ENCODE assay signal across 17 cellular contexts in genomic region chr11:8063319-8063718, GRCh38. TPM values are rescaled to one million over a fixed set of nuclear protein-coding genes. Genes with fewer than 3 reads are reported as not detected.
A peak's percentile ranks its signal among the peaks of the same experiment; 100 is the strongest.
DNase-seq lines count a peak whose midpoint lies in the region; ATAC-seq and TF ChIP-seq lines count a peak whose summit lies in the region.
"Had no signal": no experiment of that assay in that cellular context is flagged by ENCODE, and none has a peak within 500 bp of the region (broad histone marks: within the 10 kb centered on the region; RNA-seq: fewer than 3 reads in every experiment).

No MANE protein-coding gene starts in this region.

- WGBS in gastroesophageal sphincter (ENCODE audit: low coverage in 1 of 2), 2 donors: 0 to 28% methylated on average over 6 to 7 of the region's 7 CpGs

- no peaks in the 10 kb centered on the region for H3K9me3 Mint-ChIP-seq in activated CD8-positive, alpha-beta memory T cell treated with anti-CD3 and anti-CD28 coated beads, Interleukin-2, amount 10 ng/mL, durations not matched to agents 7 days and 5 days (ENCODE audit: low read depth)
- no peaks in the 10 kb centered on the region for H3K9me3 Mint-ChIP-seq in nephron
- H3K9me3 Mint-ChIP-seq: activated naive CD8-positive, alpha-beta T cell treated with anti-CD3 and anti-CD28 coated beads, Interleukin-2, amount 10 ng/mL, durations not matched to agents 7 days and 5 days had no signal

- H3K27ac ChIP-seq in gastroesophageal sphincter (peak overlapping the region in 3 of 4 donors; percentile 76 to 83 (median 78)), vagina (peak overlapping the region; percentile 85)
- H3K27ac ChIP-seq: prostate gland had no signal

- DNase-seq in activated CD8-positive, alpha-beta memory T cell treated with anti-CD3 and anti-CD28 coated beads, Interleukin-2, amount 10 ng/mL, durations not matched to agents 7 days and 5 days: peak; percentile 29
- DNase-seq in activated CD8-positive, alpha-beta memory T cell treated with anti-CD3 and anti-CD28 coated beads, Interleukin-2, amount 50 U/mL, for 4 hours: no peak
- DNase-seq in vagina (ENCODE audit: extremely low spot score in 2 of 2) (peak in 1 of 2 donors; percentile 87), SK-N-DZ (ENCODE audit: low spot score) (no peak)
- DNase-seq: 8988T; activated naive CD8-positive, alpha-beta T cell treated with anti-CD3 and anti-CD28 coated beads, Interleukin-2, amount 10 ng/mL, durations not matched to agents 7 days and 5 days; dermis blood vessel endothelial cell; foreskin melanocyte; NCI-H2029; NCI-H524 treated with DMSO at 0.1 percent for 48 hours; stimulated activated CD4-positive, alpha-beta T cell treated with anti-CD3 and anti-CD28 coated beads, Interleukin-2, amount 100 ng/mL, for 24 hours had no signal

- H3K36me3 ChIP-seq in gastroesophageal sphincter (no peaks in the 10 kb centered on the region), vagina (no peaks in the 10 kb centered on the region)
- H3K36me3 ChIP-seq: prostate gland, tibial nerve had no signal

- H3K27me3 Mint-ChIP-seq in activated CD8-positive, alpha-beta memory T cell treated with anti-CD3 and anti-CD28 coated beads, Interleukin-2, amount 10 ng/mL, durations not matched to agents 7 days and 5 days: peaks cover 4% of the 10 kb centered on the region
- peaks cover 18% of the 10 kb centered on the region for H3K27me3 Mint-ChIP-seq in nephron (ENCODE audit: low read depth)

- no peak overlapping the region for H3K27ac Mint-ChIP-seq in activated CD8-positive, alpha-beta memory T cell treated with anti-CD3 and anti-CD28 coated beads, Interleukin-2, amount 10 ng/mL, durations not matched to agents 7 days and 5 days
- peak overlapping the region; percentile 84 to 93 (median 91) for H3K27ac Mint-ChIP-seq in nephron
- H3K27ac Mint-ChIP-seq: activated naive CD8-positive, alpha-beta T cell treated with anti-CD3 and anti-CD28 coated beads, Interleukin-2, amount 10 ng/mL, durations not matched to agents 7 days and 5 days had no signal

- CTCF ChIA-PET in activated CD8-positive, alpha-beta memory T cell treated with anti-CD3 and anti-CD28 coated beads, Interleukin-2, amount 10 ng/mL, durations not matched to agents 7 days and 5 days (lab: Charles Lee): interaction anchor here (1.2 kb wide), 1 partner anchor 12 kb away, joined by 4 read pairs; no protein-coding TSS in a partner anchor

- H3K36me3 Mint-ChIP-seq in activated CD8-positive, alpha-beta memory T cell treated with anti-CD3 and anti-CD28 coated beads, Interleukin-2, amount 10 ng/mL, durations not matched to agents 7 days and 5 days: no peaks in the 10 kb centered on the region
- H3K36me3 Mint-ChIP-seq in nephron (ENCODE audit: low read depth): no peaks in the 10 kb centered on the region
- H3K36me3 Mint-ChIP-seq: activated naive CD8-positive, alpha-beta T cell treated with anti-CD3 and anti-CD28 coated beads, Interleukin-2, amount 10 ng/mL, durations not matched to agents 7 days and 5 days had no signal

- no peak for TF ChIP-seq EP300 in gastroesophageal sphincter (IDR thresholded peaks at IDR 0.05)

- H3K4me3 ChIP-seq in gastroesophageal sphincter: no peak overlapping the region
- no peak overlapping the region for H3K4me3 ChIP-seq in vagina
- H3K4me3 ChIP-seq: prostate gland, tibial nerve had no signal

- H3K4me3 Mint-ChIP-seq in activated CD8-positive, alpha-beta memory T cell treated with anti-CD3 and anti-CD28 coated beads, Interleukin-2, amount 10 ng/mL, durations not matched to agents 7 days and 5 days: no peak overlapping the region
- peak overlapping the region in 2 of 3 experiments; percentile 41 to 46 for H3K4me3 Mint-ChIP-seq in nephron
- H3K4me3 Mint-ChIP-seq: activated naive CD8-positive, alpha-beta T cell treated with anti-CD3 and anti-CD28 coated beads, Interleukin-2, amount 10 ng/mL, durations not matched to agents 7 days and 5 days had no signal

- no peaks in the 10 kb centered on the region for H3K27me3 ChIP-seq in gastroesophageal sphincter
- no peaks in the 10 kb centered on the region for H3K27me3 ChIP-seq in vagina
- H3K27me3 ChIP-seq: tibial nerve had no signal

- no peaks in the 10 kb centered on the region for H3K9me3 ChIP-seq in gastroesophageal sphincter
- H3K9me3 ChIP-seq in vagina: no peaks in the 10 kb centered on the region
- H3K9me3 ChIP-seq: prostate gland, tibial nerve had no signal

- H3K4me1 Mint-ChIP-seq in activated CD8-positive, alpha-beta memory T cell treated with anti-CD3 and anti-CD28 coated beads, Interleukin-2, amount 10 ng/mL, durations not matched to agents 7 days and 5 days: peaks cover 3% of the 10 kb centered on the region
- H3K4me1 Mint-ChIP-seq in nephron: peaks cover 62% of the 10 kb centered on the region
- H3K4me1 Mint-ChIP-seq: activated naive CD8-positive, alpha-beta T cell treated with anti-CD3 and anti-CD28 coated beads, Interleukin-2, amount 10 ng/mL, durations not matched to agents 7 days and 5 days had no signal

- H3K4me1 ChIP-seq in gastroesophageal sphincter: peaks cover 4 to 76% (median 27%) of the 10 kb centered on the region in 3 donors
- peaks cover 62% of the 10 kb centered on the region for H3K4me1 ChIP-seq in vagina
- H3K4me1 ChIP-seq: prostate gland had no signal

- TF ChIP-seq CTCF in gastroesophageal sphincter (IDR thresholded peaks at IDR 0.05) (no peak), nephron (IDR thresholded peaks at IDR 0.05; ENCODE audit: unreplicated experiment in 3 of 3) (no peak), vagina (IDR thresholded peaks at IDR 0.05) (no peak)

- TF ChIP-seq POLR2A in gastroesophageal sphincter (IDR thresholded peaks at IDR 0.05): no peak
- no peak for TF ChIP-seq POLR2A in vagina (IDR thresholded peaks at IDR 0.05)

- no peak for ATAC-seq in activated CD8-positive, alpha-beta memory T cell treated with anti-CD3 and anti-CD28 coated beads, Interleukin-2, amount 10 ng/mL, durations not matched to agents 7 days and 5 days
- peak; percentile 63 for ATAC-seq in gastroesophageal sphincter
- ATAC-seq in GM18873 (IDR thresholded peaks at IDR 0.05; ENCODE audit: low FRiP score, unreplicated experiment): no peak
- no peak for ATAC-seq in HG02623 (IDR thresholded peaks at IDR 0.05; ENCODE audit: unreplicated experiment)

- intact Hi-C loops in vagina (cut with DNase I): no loop called here

RNA-seq across cellular contexts. Expression of gene TUB, which starts 17.7 kb away (rescaled TPM):
- total RNA-seq in activated CD8-positive, alpha-beta memory T cell treated with anti-CD3 and anti-CD28 coated beads, Interleukin-2, amount 10 ng/mL, durations not matched to agents 7 days and 5 days: under 1 TPM; 0.07 to 0.09 TPM
- 10 to 100 TPM in 3 of 4 donors, 1 to 10 TPM in 1; 8.2 to 19.0 (median 13.4) TPM for total RNA-seq in gastroesophageal sphincter
- 13.5 TPM for total RNA-seq in vagina
- 60.9 and 82.4 TPM in 2 replicates for polyA plus RNA-seq in SK-N-DZ (2014; cell fraction: cytosol; rRNA removed)
- 213 and 243 TPM in 2 replicates for polyA plus RNA-seq in SK-N-DZ (2014; cell fraction: nucleus; rRNA removed)

Comparison
In these comparisons a context has a peak if more than half of its experiments do, and no peak if none do; other contexts are left out.
1. RNA of gene TUB, which starts 17.7 kb away (total RNA-seq): 8.2 to 19.0 TPM in gastroesophageal sphincter and 13.5 TPM in vagina (single experiment); 0.07 to 0.09 TPM in activated CD8-positive, alpha-beta memory T cell treated with anti-CD3 and anti-CD28 coated beads, Interleukin-2, amount 10 ng/mL, durations not matched to agents 7 days and 5 days; every median in the first group is over 4 times any median in the second.